ENCODE assay signal across 8 cellular contexts in genomic region chr17:75260679-75261335, GRCh38. TPM values are rescaled to one million over a fixed set of nuclear protein-coding genes. Genes with fewer than 3 reads are reported as not detected.
DNase-seq lines count a peak whose midpoint lies in the region; ATAC-seq and TF ChIP-seq lines count a peak whose summit lies in the region.

No MANE protein-coding gene starts in this region.

- peak overlapping the region; percentile 95 to 99 (median 99) for H3K9ac ChIP-seq in BLaER1 treated with 17β-estradiol and CSF1 and Interleukin-3, amounts not matched to agents 10 nM and 100 nM

- H3K4me1 ChIP-seq in BLaER1 treated with 17β-estradiol and CSF1 and Interleukin-3, amounts not matched to agents 10 nM and 100 nM: peaks cover 27 to 50% (median 35%) of the 10 kb centered on the region in 10 experiments
- H3K4me1 ChIP-seq in left lung: peaks cover 19 to 60% of the 10 kb centered on the region in 2 donors

- TF ChIP-seq CTCF in left lung (IDR thresholded peaks at IDR 0.05): no peak

- H3K4me3 Mint-ChIP-seq in stimulated activated naive CD8-positive, alpha-beta T cell treated with anti-CD3 and anti-CD28 coated beads, Interleukin-15, Interleukin-2, amounts not matched to agents 100 ng/mL and 50 ng/mL, for 24 hours: peak overlapping the region; percentile 100

- H3K27me3 ChIP-seq in BLaER1 treated with 17β-estradiol and CSF1 and Interleukin-3, amounts not matched to agents 10 nM and 100 nM: no peaks in the 10 kb centered on the region
- H3K27me3 ChIP-seq in MG63: no peaks in the 10 kb centered on the region
- H3K27me3 ChIP-seq in left lung: no peaks in the 10 kb centered on the region

- DNase-seq in MG63 (no peak), left lung (no peak), ecto neural progenitor cell (ENCODE audit: low spot score) (no peak), NCI-H1436 (lab: John Stamatoyannopoulos, UW) (no peak)

- peaks cover 44% of the 10 kb centered on the region for H3K36me3 Mint-ChIP-seq in stimulated activated naive CD8-positive, alpha-beta T cell treated with anti-CD3 and anti-CD28 coated beads, Interleukin-15, Interleukin-2, amounts not matched to agents 100 ng/mL and 50 ng/mL, for 24 hours (ENCODE audit: low read depth)

- peak overlapping the region; percentile 99 for H3K27ac Mint-ChIP-seq in stimulated activated naive CD8-positive, alpha-beta T cell treated with anti-CD3 and anti-CD28 coated beads, Interleukin-15, Interleukin-2, amounts not matched to agents 100 ng/mL and 50 ng/mL, for 24 hours

- peaks cover 26 to 44% (median 31%) of the 10 kb centered on the region in 11 experiments for H3K36me3 ChIP-seq in BLaER1 treated with 17β-estradiol and CSF1 and Interleukin-3, amounts not matched to agents 10 nM and 100 nM
- H3K36me3 ChIP-seq in MG63: peaks cover 42% of the 10 kb centered on the region
- H3K36me3 ChIP-seq in left lung: peaks cover 0 to 27% of the 10 kb centered on the region in 2 donors

- H3K9me3 ChIP-seq in BLaER1 treated with 17β-estradiol and CSF1 and Interleukin-3, amounts not matched to agents 10 nM and 100 nM (replicated peaks in 1 of 11): no peaks in the 10 kb centered on the region
- H3K9me3 ChIP-seq in MG63 (no peaks in the 10 kb centered on the region; the same call in 1 of the 2 replicates), left lung (no peaks in the 10 kb centered on the region)

- intact Hi-C loops in left lung (cut with DNase I): no loop called here

- peak overlapping the region; percentile 85 to 98 (median 88) for H3K4me3 ChIP-seq in BLaER1 treated with 17β-estradiol and CSF1 and Interleukin-3, amounts not matched to agents 10 nM and 100 nM
- H3K4me3 ChIP-seq in MG63 (peak overlapping the region; percentile 98), left lung (peak overlapping the region; percentile 98)

- peak overlapping the region; percentile 94 to 99 (median 97) for H3K27ac ChIP-seq in BLaER1 treated with 17β-estradiol and CSF1 and Interleukin-3, amounts not matched to agents 10 nM and 100 nM
- H3K27ac ChIP-seq in angular gyrus (ENCODE audit: low read depth, low read length) (peak overlapping the region; percentile 99), left lung (peak overlapping the region; percentile 93 to 97)

- H3K9me3 Mint-ChIP-seq in stimulated activated naive CD8-positive, alpha-beta T cell treated with anti-CD3 and anti-CD28 coated beads, Interleukin-15, Interleukin-2, amounts not matched to agents 100 ng/mL and 50 ng/mL, for 24 hours: no peaks in the 10 kb centered on the region

- peak overlapping the region; percentile 82 to 99 (median 94) for H3K4me2 ChIP-seq in BLaER1 treated with 17β-estradiol and CSF1 and Interleukin-3, amounts not matched to agents 10 nM and 100 nM

- peak; percentile 28 for ATAC-seq in GM21619 (IDR thresholded peaks at IDR 0.05; ENCODE audit: unreplicated experiment)
- ATAC-seq in left lung: peak; percentile 12

- H4K20me1 ChIP-seq in BLaER1 treated with 17β-estradiol and CSF1 and Interleukin-3, amounts not matched to agents 10 nM and 100 nM: peaks cover 0 to 31% (median 13%) of the 10 kb centered on the region in 11 experiments; a peak in 9 of 22 replicates

- H3K4me1 Mint-ChIP-seq in stimulated activated naive CD8-positive, alpha-beta T cell treated with anti-CD3 and anti-CD28 coated beads, Interleukin-15, Interleukin-2, amounts not matched to agents 100 ng/mL and 50 ng/mL, for 24 hours (ENCODE audit: low read depth): peaks cover 75% of the 10 kb centered on the region

- H3K27me3 Mint-ChIP-seq in stimulated activated naive CD8-positive, alpha-beta T cell treated with anti-CD3 and anti-CD28 coated beads, Interleukin-15, Interleukin-2, amounts not matched to agents 100 ng/mL and 50 ng/mL, for 24 hours: no peaks in the 10 kb centered on the region

RNA-seq across cellular contexts. Expression of gene GGA3, which starts 0.6 kb away (rescaled TPM):
- 5.8 and 9.2 TPM in 2 replicates for total RNA-seq in MG63 (2014; rRNA removed; shearing (Covaris generic); ENCODE audit: low replicate concordance)
- 10 to 100 TPM; 46.2 to 54.7 TPM for total RNA-seq in left lung

RNA-seq across cellular contexts. Expression of gene MRPS7, which starts 0.9 kb away (rescaled TPM):
- total RNA-seq in MG63 (2014; rRNA removed; shearing (Covaris generic); ENCODE audit: low replicate concordance): 78.0 and 101 TPM in 2 replicates
- 10 to 100 TPM; 41.0 to 41.6 TPM for total RNA-seq in left lung

RNA-seq across cellular contexts. Expression of gene MIF4GD, which starts 10.2 kb away (rescaled TPM):
- total RNA-seq in MG63 (2014; rRNA removed; shearing (Covaris generic); ENCODE audit: low replicate concordance): 4.4 and 18.2 TPM in 2 replicates
- 10 to 100 TPM; 22.6 to 25.4 TPM for total RNA-seq in left lung

RNA-seq across cellular contexts. Expression of gene SLC25A19, which starts 28.4 kb away (rescaled TPM):
- total RNA-seq in MG63 (2014; rRNA removed; shearing (Covaris generic); ENCODE audit: low replicate concordance): 17.8 and 21.7 TPM in 2 replicates
- 10 to 100 TPM; 17.7 to 29.7 TPM for total RNA-seq in left lung

RNA-seq across cellular contexts. Expression of gene NUP85, which starts 55.3 kb away (rescaled TPM):
- 75.0 and 100 TPM in 2 replicates for total RNA-seq in MG63 (2014; rRNA removed; shearing (Covaris generic); ENCODE audit: low replicate concordance)
- 10 to 100 TPM; 53.3 to 72.1 TPM for total RNA-seq in left lung
